In genomic region chr6:130524552-130524951, GRCh38 we compare ENCODE assay signal across 16 cellular contexts.
DNase-seq lines count a peak whose midpoint lies in the region; ATAC-seq and TF ChIP-seq lines count a peak whose summit lies in the region.
"Had no signal": no experiment of that assay in that cellular context is flagged by ENCODE, and none has a peak within 500 bp of the region (broad histone marks: within the 10 kb centered on the region; RNA-seq: fewer than 3 reads in every experiment).

No MANE protein-coding gene starts in this region.

- H3K79me2 ChIP-seq in hepatocyte, result no peaks in the 10 kb centered on the region

- H3K4me2 ChIP-seq in hepatocyte, result no peak overlapping the region

- no peak overlapping the region for H2AFZ ChIP-seq in hepatocyte
- H2AFZ ChIP-seq: GM23248 had no signal

- TF ChIP-seq CTCF in endothelial cell (IDR thresholded peaks at IDR 0.05; ENCODE audit: unreplicated experiment) (no peak), hepatocyte (IDR thresholded peaks at IDR 0.05; ENCODE audit: poor library complexity) (no peak)

- H3K27ac Mint-ChIP-seq in activated CD4-positive, alpha-beta T cell treated with anti-CD3 and anti-CD28 coated beads, Interleukin-2, amount 10 ng/mL, durations not matched to agents 7 days and 5 days, result peak overlapping the region; percentile 60
- H3K27ac Mint-ChIP-seq in naive thymus-derived CD4-positive, alpha-beta T cell, result peak overlapping the region; percentile 66 to 87 (median 86)
- no peak overlapping the region for H3K27ac Mint-ChIP-seq in endothelial cell (ENCODE audit: unreplicated experiment)

- no peaks in the 10 kb centered on the region for H3K27me3 Mint-ChIP-seq in activated CD4-positive, alpha-beta T cell treated with anti-CD3 and anti-CD28 coated beads, Interleukin-2, amount 10 ng/mL, durations not matched to agents 7 days and 5 days
- H3K27me3 Mint-ChIP-seq in naive thymus-derived CD4-positive, alpha-beta T cell, result no peaks in the 10 kb centered on the region
- H3K27me3 Mint-ChIP-seq in endothelial cell (ENCODE audit: unreplicated experiment), result no peaks in the 10 kb centered on the region

- no peaks in the 10 kb centered on the region for H3K9me2 ChIP-seq in hepatocyte (replicated peaks; ENCODE audit: insufficient read depth)

- POLR2A ChIA-PET in activated CD4-positive, alpha-beta T cell treated with anti-CD3 and anti-CD28 coated beads, Interleukin-2, amount 10 ng/mL, durations not matched to agents 7 days and 5 days (lab: Charles Lee), result no interaction called here
- POLR2A ChIA-PET in naive thymus-derived CD4-positive, alpha-beta T cell (lab: Charles Lee), result interaction anchor here (0.5 to 1.4 kb wide), 2 partner anchors 14 to 631 kb away, joined by 3 to 4 read pairs; no protein-coding TSS in a partner anchor

- H3K36me3 ChIP-seq in SJCRH30, result no peaks in the 10 kb centered on the region
- no peaks in the 10 kb centered on the region for H3K36me3 ChIP-seq in naive thymus-derived CD4-positive, alpha-beta T cell (ENCODE audit: control insufficient read depth in 2 of 3, insufficient read depth in 3 of 3, low read length in 3 of 3)
- no peaks in the 10 kb centered on the region for H3K36me3 ChIP-seq in hepatocyte (replicated peaks; ENCODE audit: insufficient read depth, low read depth)

- peaks cover 41% of the 10 kb centered on the region for H3K4me1 Mint-ChIP-seq in activated CD4-positive, alpha-beta T cell treated with anti-CD3 and anti-CD28 coated beads, Interleukin-2, amount 10 ng/mL, durations not matched to agents 7 days and 5 days
- peaks cover 13 to 55% (median 44%) of the 10 kb centered on the region in 7 donors for H3K4me1 Mint-ChIP-seq in naive thymus-derived CD4-positive, alpha-beta T cell
- H3K4me1 Mint-ChIP-seq in endothelial cell (ENCODE audit: unreplicated experiment), result no peaks in the 10 kb centered on the region
- H3K4me1 Mint-ChIP-seq: neural crest cell had no signal

- no peak overlapping the region for H3K4me3 ChIP-seq in SJCRH30
- peak overlapping the region; percentile 5 for H3K4me3 ChIP-seq in naive thymus-derived CD4-positive, alpha-beta T cell (ENCODE audit: low read length)
- H3K4me3 ChIP-seq in hepatocyte, result no peak overlapping the region
- H3K4me3 ChIP-seq: GM23248 had no signal

- H4K20me1 ChIP-seq in hepatocyte (ENCODE audit: insufficient read depth, poor library complexity, severe bottlenecking), result no peaks in the 10 kb centered on the region

- H3K36me3 Mint-ChIP-seq in activated CD4-positive, alpha-beta T cell treated with anti-CD3 and anti-CD28 coated beads, Interleukin-2, amount 10 ng/mL, durations not matched to agents 7 days and 5 days (ENCODE audit: low read depth), result peaks cover 49% of the 10 kb centered on the region
- peaks cover 3 to 65% (median 9%) of the 10 kb centered on the region in 5 donors for H3K36me3 Mint-ChIP-seq in naive thymus-derived CD4-positive, alpha-beta T cell
- H3K36me3 Mint-ChIP-seq in endothelial cell (ENCODE audit: low read depth, unreplicated experiment), result no peaks in the 10 kb centered on the region

- CTCF ChIA-PET in activated CD4-positive, alpha-beta T cell treated with anti-CD3 and anti-CD28 coated beads, Interleukin-2, amount 10 ng/mL, durations not matched to agents 7 days and 5 days (lab: Charles Lee), result interaction anchor here (1.0 to 1.5 kb wide), 2 partner anchors 9 to 13 kb away, joined by 3 to 4 read pairs; no protein-coding TSS in a partner anchor
- CTCF ChIA-PET in naive thymus-derived CD4-positive, alpha-beta T cell (lab: Charles Lee), result interaction anchor here (0.7 kb wide), 1 partner anchor 144 kb away, joined by 3 read pairs; no protein-coding TSS in a partner anchor

- no peak overlapping the region for H3K27ac ChIP-seq in SJCRH30
- peak overlapping the region; percentile 32 for H3K27ac ChIP-seq in naive thymus-derived CD4-positive, alpha-beta T cell (ENCODE audit: low read depth, low read length)
- H3K27ac ChIP-seq in hepatocyte, result no peak overlapping the region
- H3K27ac ChIP-seq: GM23248 had no signal

- WGBS in hepatocyte (ENCODE audit: low lambda C conversion rate, missing lambda C conversion rate), result 98% methylated on average over 5 of the region's 5 CpGs

- intact Hi-C loops in naive thymus-derived CD4-positive, alpha-beta T cell (cut with micrococcal nuclease), result loop anchor here in 1 of 2 donors (2.0 kb wide), 1 partner anchor 18 kb away; no protein-coding TSS in a partner anchor

- peak; percentile 56 for ATAC-seq in GM19324 (IDR thresholded peaks at IDR 0.05; ENCODE audit: low FRiP score, unreplicated experiment)
- ATAC-seq in naive thymus-derived CD4-positive, alpha-beta T cell, result peak; percentile 48
- ATAC-seq in GM21367 (IDR thresholded peaks at IDR 0.05; ENCODE audit: unreplicated experiment), result no peak
- ATAC-seq: HepG2, sciatic nerve had no signal

- no peaks in the 10 kb centered on the region for H3K27me3 ChIP-seq in SJCRH30
- H3K27me3 ChIP-seq in naive thymus-derived CD4-positive, alpha-beta T cell (ENCODE audit: control insufficient read depth in 2 of 2, insufficient read depth in 2 of 2, low read length in 2 of 2), result no peaks in the 10 kb centered on the region
- H3K27me3 ChIP-seq in hepatocyte, result no peaks in the 10 kb centered on the region

- H3K9me3 Mint-ChIP-seq in activated CD4-positive, alpha-beta T cell treated with anti-CD3 and anti-CD28 coated beads, Interleukin-2, amount 10 ng/mL, durations not matched to agents 7 days and 5 days, result peaks cover 54% of the 10 kb centered on the region
- peaks cover 3 to 49% (median 7%) of the 10 kb centered on the region in 11 donors for H3K9me3 Mint-ChIP-seq in naive thymus-derived CD4-positive, alpha-beta T cell
- H3K9me3 Mint-ChIP-seq in endothelial cell (ENCODE audit: unreplicated experiment), result no peaks in the 10 kb centered on the region
- H3K9me3 Mint-ChIP-seq: neural crest cell had no signal

- no peaks in the 10 kb centered on the region for H3K9me3 ChIP-seq in SJCRH30 (replicated peaks)
- H3K9me3 ChIP-seq in naive thymus-derived CD4-positive, alpha-beta T cell (ENCODE audit: control insufficient read depth in 2 of 3, low read length in 3 of 3), result no peaks in the 10 kb centered on the region
- no peaks in the 10 kb centered on the region for H3K9me3 ChIP-seq in hepatocyte (ENCODE audit: low read depth)

- H3K4me1 ChIP-seq in SJCRH30 (peaks cover 7% of the 10 kb centered on the region; the same call in 1 of the 2 replicates), hepatocyte (ENCODE audit: insufficient read depth) (no peaks in the 10 kb centered on the region)
- H3K4me1 ChIP-seq in naive thymus-derived CD4-positive, alpha-beta T cell (ENCODE audit: control insufficient read depth in 2 of 2, insufficient read depth in 2 of 2, low read length in 2 of 2), result peaks cover 17 to 33% of the 10 kb centered on the region in 2 donors

- no peak overlapping the region for H3K4me3 Mint-ChIP-seq in activated CD4-positive, alpha-beta T cell treated with anti-CD3 and anti-CD28 coated beads, Interleukin-2, amount 10 ng/mL, durations not matched to agents 7 days and 5 days
- peak overlapping the region; percentile 6 to 76 (median 54) for H3K4me3 Mint-ChIP-seq in naive thymus-derived CD4-positive, alpha-beta T cell
- no peak overlapping the region for H3K4me3 Mint-ChIP-seq in endothelial cell (ENCODE audit: unreplicated experiment)
- H3K4me3 Mint-ChIP-seq: neural crest cell had no signal

- no peak for DNase-seq in activated CD4-positive, alpha-beta T cell treated with anti-CD3 and anti-CD28 coated beads, Interleukin-2, amount 10 ng/mL, durations not matched to agents 7 days and 5 days
- no peak for DNase-seq in activated CD4-positive, alpha-beta T cell treated with anti-CD3 and anti-CD28 coated beads for 48 hours
- DNase-seq in SJCRH30 (peak; percentile 30 to 52), endothelial cell (ENCODE audit: low spot score) (no peak), hepatocyte (ENCODE audit: low spot score) (no peak)
- DNase-seq in naive thymus-derived CD4-positive, alpha-beta T cell, result peak in 5 of 9 donors; percentile 21 to 37 (median 29)
- DNase-seq: COR-L47; foreskin melanocyte; GM23248; NCI-H1105; stimulated activated CD4-positive, alpha-beta T cell treated with anti-CD3 and anti-CD28 coated beads, Interleukin-4, amount 100 ng/mL, for 24 hours had no signal

Comparison
In these comparisons a context has a peak if more than half of its experiments do, and no peak if none do; other contexts are left out.
1. DNase-seq: peak in SJCRH30 (2 of 2) and naive thymus-derived CD4-positive, alpha-beta T cell (5 of 9); none in activated CD4-positive, alpha-beta T cell treated with anti-CD3 and anti-CD28 coated beads, Interleukin-2, amount 10 ng/mL, durations not matched to agents 7 days and 5 days (single experiment), activated CD4-positive, alpha-beta T cell treated with anti-CD3 and anti-CD28 coated beads for 48 hours (single experiment), endothelial cell (single experiment) and hepatocyte (single experiment).
2. H3K4me3 Mint-ChIP-seq: peak in naive thymus-derived CD4-positive, alpha-beta T cell (10 of 10); none in activated CD4-positive, alpha-beta T cell treated with anti-CD3 and anti-CD28 coated beads, Interleukin-2, amount 10 ng/mL, durations not matched to agents 7 days and 5 days (single experiment) and endothelial cell (single experiment).